Comparison of ENCODE assay signal across 26 cellular contexts in genomic region chr2:119068154-119068725, GRCh38.
"Had no signal": no experiment of that assay in that cellular context is flagged by ENCODE, and none has a peak within 500 bp of the region (broad histone marks: within the 10 kb centered on the region; RNA-seq: fewer than 3 reads in every experiment).

No MANE protein-coding gene starts in this region.

- H3K4me1 ChIP-seq: breast epithelium, esophagus squamous epithelium, pancreas, right atrium auricular region, thyroid gland, vagina had no signal

- ATAC-seq: activated CD4-positive, alpha-beta T cell treated with anti-CD3 and anti-CD28 coated beads for 36 hours; activated naive CD4-positive, alpha-beta T cell treated with anti-CD3 and anti-CD28 coated beads, Interleukin-2, amount 50 U/mL, for 72 hours; activated T-cell treated with anti-CD3 and anti-CD28 coated beads, Interleukin-2, amount 50 U/mL, for 72 hours; heart right ventricle; pancreas; stimulated activated memory B cell treated with anti-CD40 and anti-IgM and Interleukin-4, amounts not matched to agents 10 μg/mL and 1 μg/mL and 100 μg/mL, for 72 hours had no signal

- H3K27ac ChIP-seq: breast epithelium, esophagus squamous epithelium, heart right ventricle, neutrophil, pancreas, right atrium auricular region, stomach, thyroid gland, upper lobe of left lung, vagina had no signal

- H3K9me3 ChIP-seq: breast epithelium, esophagus squamous epithelium, neutrophil, pancreas, right atrium auricular region, thyroid gland, vagina had no signal

- H3K4me3 ChIP-seq: breast epithelium, esophagus squamous epithelium, heart right ventricle, pancreas, right atrium auricular region, smooth muscle cell, stomach, thyroid gland, upper lobe of left lung, vagina had no signal

- H3K27me3 ChIP-seq: pancreas, right atrium auricular region, thyroid gland, upper lobe of left lung, vagina had no signal

- DNase-seq: activated B cell treated with CpG ODN at 0.5 μM for 24 hours; activated CD4-positive, alpha-beta T cell treated with anti-CD3 and anti-CD28 coated beads for 36 hours; activated naive CD4-positive, alpha-beta T cell; activated T-cell treated with anti-CD3 and anti-CD28 coated beads for 4 hours; activated T-cell treated with anti-CD3 and anti-CD28 coated beads, Interleukin-2, amount 50 U/mL, for 72 hours; central memory CD4-positive, alpha-beta T cell; endodermal cell; esophagus squamous epithelium; foreskin melanocyte; heart right ventricle; naive B cell; nephron progenitor cell; pancreas; stimulated activated CD4-positive, alpha-beta T cell treated with anti-CD3 and anti-CD28 coated beads, Interleukin-1b, Interleukin-23, amount 100 ng/mL, for 48 hours; stimulated activated CD4-positive, alpha-beta T cell treated with anti-CD3 and anti-CD28 coated beads, Interleukin-4, amount 100 ng/mL, for 4 hours; stimulated activated CD8-positive, alpha-beta memory T cell treated with anti-CD3 and anti-CD28 coated beads, Interleukin-4, amount 100 ng/mL, for 48 hours; stomach; thyroid gland; upper lobe of left lung had no signal

- H3K4me2 ChIP-seq: smooth muscle cell had no signal

- H3K36me3 ChIP-seq: breast epithelium, esophagus squamous epithelium, heart right ventricle, neutrophil, pancreas, right atrium auricular region, stomach, thyroid gland, upper lobe of left lung, vagina had no signal

- FAIRE-seq: pancreas had no signal
